Comparison of ENCODE assay signal across 8 cellular contexts in the genomic region with DNA sequence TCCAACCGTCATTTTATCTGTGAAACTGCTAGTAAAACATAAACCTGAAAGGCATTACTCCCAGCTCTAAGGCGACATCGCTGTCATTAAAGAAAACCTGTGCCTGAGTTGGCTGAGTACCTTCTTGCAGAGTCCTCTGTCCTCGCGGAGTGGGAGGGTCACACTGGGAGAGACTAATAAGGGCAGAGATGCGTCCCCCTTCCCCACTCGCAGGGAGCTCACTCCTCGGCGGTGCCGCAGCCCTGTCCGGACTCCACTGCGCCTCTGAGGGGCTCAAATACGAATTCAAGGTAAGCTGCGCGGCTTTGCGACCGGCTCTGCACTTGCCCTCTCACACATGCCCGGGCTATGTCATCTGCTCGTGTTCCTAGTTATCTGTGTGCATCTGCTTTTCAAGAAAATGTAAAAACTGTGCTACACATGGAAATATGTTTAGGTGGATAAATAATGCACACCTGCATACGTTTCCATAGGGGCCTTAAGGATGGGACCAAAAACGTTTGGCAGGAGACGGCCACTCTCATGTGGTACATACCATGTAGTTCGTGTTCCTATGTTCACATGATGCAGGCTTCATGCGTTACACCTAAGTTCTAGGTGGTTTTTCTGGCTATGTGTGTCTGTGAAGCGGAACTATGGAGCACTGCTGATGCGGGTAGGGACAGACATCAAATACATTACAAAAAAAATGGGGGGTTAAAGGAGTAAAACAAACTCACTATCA. TPM values are rescaled to one million over a fixed set of nuclear protein-coding genes. Genes with fewer than 3 reads are reported as not detected.
DNase-seq lines count a peak whose midpoint lies in the region; ATAC-seq, FAIRE-seq and TF ChIP-seq lines count a peak whose summit lies in the region.

A gene (plus strand): TSS at position 206 of the 724 bp plus-strand sequence. CDS start 13,012 bp downstream, outside the sequence.

- peaks cover 22% of the 10 kb centered on the region for H3K4me1 Mint-ChIP-seq in neural crest cell

- H3K4me3 Mint-ChIP-seq in neural crest cell: peak within 1 kb of the TSS; percentile 89

- TF ChIP-seq CTCF in fibroblast of mammary gland (conservative IDR thresholded peaks at IDR 0.05; ENCODE audit: control insufficient read depth, insufficient read depth, low read depth, low read length) (no peak), neural crest cell (conservative IDR thresholded peaks at IDR 0.05) (no peak)

- DNase-seq in GM12892 (ENCODE audit: insufficient read length) (peak; percentile 14), MG63 (no peak), fibroblast of mammary gland (ENCODE audit: low read depth) (no peak), neural crest cell (ENCODE audit: low read depth, low spot score) (peak; percentile 18), H54 (ENCODE audit: insufficient read length, low spot score) (no peak), NCI-H1436 (lab: John Stamatoyannopoulos, UW) (no peak)
- DNase-seq in activated CD8-positive, alpha-beta memory T cell treated with anti-CD3 and anti-CD28 coated beads, Interleukin-2, amount 50 U/mL, for 4 hours: peak; percentile 31

- H3K4me3 ChIP-seq in MG63 (peak within 1 kb of the TSS; percentile 54), fibroblast of mammary gland (ENCODE audit: control insufficient read depth, low read depth, low read length) (peak within 1 kb of the TSS; percentile 35)

- no peaks in the 10 kb centered on the region for H3K9me3 Mint-ChIP-seq in neural crest cell

- no peaks in the 10 kb centered on the region for H3K36me3 Mint-ChIP-seq in neural crest cell (ENCODE audit: low read depth)

- no peaks in the 10 kb centered on the region for H3K9me3 ChIP-seq in MG63

- peaks cover 48% of the 10 kb centered on the region for H3K27me3 Mint-ChIP-seq in neural crest cell (ENCODE audit: low read depth)

- ATAC-seq in GM21825 (IDR thresholded peaks at IDR 0.05; ENCODE audit: unreplicated experiment): peak; percentile 56

- H3K36me3 ChIP-seq in MG63: no peaks in the 10 kb centered on the region

- H3K27me3 ChIP-seq in MG63: no peaks in the 10 kb centered on the region; the same call in 1 of the 2 replicates

- TF ChIP-seq POLR2A in GM12892 (IDR thresholded peaks at IDR 0.05; ENCODE audit: low read depth, low read length) (peak; percentile 58; the same call in 1 of the 2 replicates), H54 (IDR thresholded peaks at IDR 0.05; ENCODE audit: low read depth, low read length) (no peak)

- FAIRE-seq in GM12892 (lab: Jason Lieb, UNC) (peak; percentile 87), H54 (lab: Jason Lieb, UNC) (no peak)

- H3K27ac Mint-ChIP-seq in neural crest cell (ENCODE audit: unreplicated experiment): no peak within 1 kb of the TSS

RNA-seq across cellular contexts. Expression of the gene that starts here (rescaled TPM):
- polyA plus RNA-seq in GM12892 (2012; ENCODE audit: missing spikeins): 2.6 TPM
- total RNA-seq in MG63 (2014; rRNA removed; shearing (Covaris generic); ENCODE audit: low replicate concordance): not detected in 2 replicates
- total RNA-seq in neural crest cell: 0.09 TPM in 1 of 2 replicates, not detected in the other

Comparison
In these comparisons a context has a peak if more than half of its experiments do, and no peak if none do; other contexts are left out.
1. Peak in DNase-seq in neural crest cell; RNA of the gene not detected or under 1 TPM.
2. DNase-seq: peak in GM12892 (single experiment) and activated CD8-positive, alpha-beta memory T cell treated with anti-CD3 and anti-CD28 coated beads, Interleukin-2, amount 50 U/mL, for 4 hours (single experiment); none in MG63 (single experiment), fibroblast of mammary gland (single experiment), H54 (single experiment) and NCI-H1436 (single experiment).